20 cellular contexts compared by ENCODE assay signal in genomic region chr2:120983344-120983743, GRCh38.
DNase-seq lines count a peak whose midpoint lies in the region; ATAC-seq, FAIRE-seq and TF ChIP-seq lines count a peak whose summit lies in the region.
"Had no signal": no experiment of that assay in that cellular context is flagged by ENCODE, and none has a peak within 500 bp of the region (broad histone marks: within the 10 kb centered on the region; RNA-seq: fewer than 3 reads in every experiment).

No MANE protein-coding gene starts in this region.

- intact Hi-C loops in mammary epithelial cell (cut with micrococcal nuclease), result no loop called here
- intact Hi-C loops in breast epithelium (cut with DNase I; ENCODE audit: low total_unique reads), result no loop called here
- intact Hi-C loops in spleen (cut with DNase I; ENCODE audit: low total_unique reads), result no loop called here

- H4K8ac ChIP-seq in mesenchymal stem cell (ENCODE audit: low read length), result no peak overlapping the region

- no peak overlapping the region for H3K14ac ChIP-seq in mesenchymal stem cell (ENCODE audit: low read length in 2 of 2)

- no peak overlapping the region for H3K4ac ChIP-seq in mesenchymal stem cell (ENCODE audit: low read depth in 1 of 2, low read length in 2 of 2)

- TF ChIP-seq CTCF in mammary epithelial cell (conservative IDR thresholded peaks at IDR 0.05 in 1 of 2, IDR thresholded peaks at IDR 0.05 in 1 of 2; ENCODE audit: extremely low read depth in 1 of 2, insufficient read depth in 1 of 2, low read depth in 1 of 2, low read length in 2 of 2) (no peak), breast epithelium (IDR thresholded peaks at IDR 0.05) (no peak), spleen (IDR thresholded peaks at IDR 0.05 in 8 of 11, conservative IDR thresholded peaks at IDR 0.05 in 3 of 11) (no peak)

- no peak overlapping the region for H2BK12ac ChIP-seq in mesenchymal stem cell (ENCODE audit: low read length in 2 of 2)

- H3K27me3 ChIP-seq in mammary epithelial cell (ENCODE audit: insufficient read depth, low read length), result peaks cover 3% of the 10 kb centered on the region
- no peaks in the 10 kb centered on the region for H3K27me3 ChIP-seq in breast epithelium
- H3K27me3 ChIP-seq in mesenchymal stem cell (ENCODE audit: control insufficient read depth in 1 of 2, insufficient read depth in 1 of 2, low read length in 2 of 2), result no peaks in the 10 kb centered on the region
- H3K27me3 ChIP-seq in spleen (replicated peaks in 1 of 7), result no peaks in the 10 kb centered on the region
- H3K27me3 ChIP-seq: brain microvascular endothelial cell, tibial nerve had no signal

- no peaks in the 10 kb centered on the region for H4K20me1 ChIP-seq in mammary epithelial cell (ENCODE audit: insufficient read depth, low read length)

- in situ Hi-C loops in mammary epithelial cell (cut with MboI; ENCODE audit: low sequenced_read_pairs in 2 of 2), result no loop called here

- H3K23ac ChIP-seq in mesenchymal stem cell (ENCODE audit: low read length in 2 of 2), result no peak overlapping the region

- dilution Hi-C loops in mammary epithelial cell (cut with HindIII; ENCODE audit: low sequenced_read_pairs), result no loop called here

- H3K9ac ChIP-seq in mammary epithelial cell (ENCODE audit: insufficient read depth, low read length), result no peak overlapping the region
- H3K9ac ChIP-seq in mesenchymal stem cell (ENCODE audit: low read length), result no peak overlapping the region

- no peaks in the 10 kb centered on the region for H3K79me2 ChIP-seq in mammary epithelial cell (ENCODE audit: insufficient read depth, low read length)

- H2BK120ac ChIP-seq in mesenchymal stem cell (ENCODE audit: low read depth, low read length), result no peak overlapping the region

- H2AFZ ChIP-seq in mammary epithelial cell (ENCODE audit: low read depth, low read length), result no peak overlapping the region
- H2AFZ ChIP-seq in mesenchymal stem cell (ENCODE audit: low read depth, low read length), result no peak overlapping the region

- no peaks in the 10 kb centered on the region for H3K4me1 ChIP-seq in mammary epithelial cell (ENCODE audit: insufficient read depth, low read length)
- H3K4me1 ChIP-seq in breast epithelium, result no peaks in the 10 kb centered on the region
- peaks cover 27% of the 10 kb centered on the region for H3K4me1 ChIP-seq in mesenchymal stem cell (ENCODE audit: control insufficient read depth, insufficient read depth, low read depth, low read length)
- H3K4me1 ChIP-seq in spleen, result no peaks in the 10 kb centered on the region
- H3K4me1 ChIP-seq: tibial nerve had no signal

- H3K4me2 ChIP-seq in mammary epithelial cell (ENCODE audit: insufficient read depth, low read depth, low read length) (no peak overlapping the region), mesenchymal stem cell (ENCODE audit: low read length, poor library complexity, severe bottlenecking) (no peak overlapping the region)

- no peak for FAIRE-seq in frontal cortex (lab: Jason Lieb, UNC)
- FAIRE-seq: endometrium had no signal

- H2AK5ac ChIP-seq in mesenchymal stem cell (ENCODE audit: low read length, severe bottlenecking), result no peak overlapping the region

- H3K18ac ChIP-seq in mesenchymal stem cell (ENCODE audit: low read depth in 1 of 2, low read length in 2 of 2), result no peak overlapping the region

- ATAC-seq in HG02840 (IDR thresholded peaks at IDR 0.05; ENCODE audit: low FRiP score, unreplicated experiment), result no peak
- no peak for ATAC-seq in GM21529 (IDR thresholded peaks at IDR 0.05; ENCODE audit: unreplicated experiment)
- ATAC-seq: natural killer cell; stimulated activated naive CD8-positive, alpha-beta T cell treated with anti-CD3 and anti-CD28 coated beads, Interleukin-15, amount 100 ng/mL, for 72 hours had no signal

- TF ChIP-seq POLR2A in breast epithelium (IDR thresholded peaks at IDR 0.05), result no peak
- TF ChIP-seq POLR2A in spleen (IDR thresholded peaks at IDR 0.05), result no peak

- no peak overlapping the region for H3K4me3 ChIP-seq in mammary epithelial cell (replicated peaks in 1 of 3; ENCODE audit: insufficient read depth in 1 of 3, low read depth in 2 of 3, low read length in 3 of 3)
- no peak overlapping the region for H3K4me3 ChIP-seq in breast epithelium
- no peak overlapping the region for H3K4me3 ChIP-seq in mesenchymal stem cell (ENCODE audit: insufficient read depth in 1 of 2, low read depth in 1 of 2, low read length in 2 of 2)
- no peak overlapping the region for H3K4me3 ChIP-seq in spleen
- H3K4me3 ChIP-seq: coronary artery, tibial nerve had no signal

- BruUV-seq in mammary epithelial cell (replicated peaks; lab: Mats Ljungman, UMichigan), result no TSS peak

- 3% methylated on average over 6 of the region's 6 CpGs for WGBS in mammary epithelial cell (ENCODE audit: low coverage, missing lambda C conversion rate)
- 78% methylated on average over 6 of the region's 6 CpGs for WGBS in mesenchymal stem cell
- WGBS in spleen, 5 donors, result 78 to 86% (median 83%) methylated on average over 5 to 6 of the region's 6 CpGs

- no peak overlapping the region for H2BK5ac ChIP-seq in mesenchymal stem cell (ENCODE audit: low read depth, low read length, poor library complexity, severe bottlenecking)

- no peaks in the 10 kb centered on the region for H3K79me1 ChIP-seq in mesenchymal stem cell (replicated peaks; ENCODE audit: low read length, poor library complexity, severe bottlenecking)

- no peak overlapping the region for H4K91ac ChIP-seq in mesenchymal stem cell (ENCODE audit: low read length)

- H3K27ac ChIP-seq in mammary epithelial cell (ENCODE audit: insufficient read depth, low read depth, low read length) (no peak overlapping the region), breast epithelium (peak overlapping the region in 1 of 2 donors; percentile 7), mesenchymal stem cell (ENCODE audit: low read length, poor library complexity, severe bottlenecking) (peak overlapping the region; percentile 43), spleen (no peak overlapping the region)
- H3K27ac ChIP-seq: brain microvascular endothelial cell, coronary artery, tibial nerve had no signal

- no peak overlapping the region for H2BK15ac ChIP-seq in mesenchymal stem cell (ENCODE audit: low read depth, poor library complexity, severe bottlenecking)

- DNase-seq in mammary epithelial cell (peak; percentile 6), breast epithelium (ENCODE audit: low spot score in 2 of 2) (no peak), SHP77 (lab: John Stamatoyannopoulos, UW) (peak; percentile 25 to 30), mesenchymal stem cell (peak; percentile 8), spleen (peak; percentile 47), frontal cortex (ENCODE audit: low spot score in 2 of 2) (no peak)
- DNase-seq: activated CD4-positive, alpha-beta T cell treated with anti-CD3 and anti-CD28 coated beads, Interleukin-2, amount 50 U/mL, for 48 hours; activated effector memory CD4-positive, alpha-beta T cell treated with Interleukin-2 at 50 U/mL for 16 hours; brain microvascular endothelial cell; CD4-positive, alpha-beta memory T cell; Kasumi-1; natural killer cell; NCI-H1092; stimulated activated CD4-positive, alpha-beta T cell treated with anti-CD3 and anti-CD28 coated beads, Interleukin-4, amount 100 ng/mL, for 24 hours; stimulated activated naive CD8-positive, alpha-beta T cell treated with anti-CD3 and anti-CD28 coated beads, Interleukin-15, amount 100 ng/mL, for 72 hours had no signal

- H3K9me3 ChIP-seq in mammary epithelial cell (replicated peaks; ENCODE audit: insufficient read depth, low read length) (no peaks in the 10 kb centered on the region), breast epithelium (no peaks in the 10 kb centered on the region), mesenchymal stem cell (ENCODE audit: control insufficient read depth, low read length) (no peaks in the 10 kb centered on the region), spleen (peaks cover 0 to 3% (median 0%) of the 10 kb centered on the region in 8 donors)
- H3K9me3 ChIP-seq: tibial nerve had no signal

- CTCF ChIA-PET in mammary epithelial cell (lab: Charles Lee; ENCODE audit: low non-redundant PET), result no interaction called here

- H3K36me3 ChIP-seq in mammary epithelial cell (ENCODE audit: insufficient read depth, low read length), result no peaks in the 10 kb centered on the region
- H3K36me3 ChIP-seq in breast epithelium, result no peaks in the 10 kb centered on the region
- H3K36me3 ChIP-seq in mesenchymal stem cell (ENCODE audit: control insufficient read depth in 1 of 2, insufficient read depth in 2 of 2, low read depth in 1 of 2, low read length in 2 of 2), result peaks cover 47 to 50% of the 10 kb centered on the region in 2 experiments
- peaks cover 0 to 9% (median 0%) of the 10 kb centered on the region in 6 donors for H3K36me3 ChIP-seq in spleen

Comparison
In these comparisons a context has a peak if more than half of its experiments do, and no peak if none do; other contexts are left out.
1. DNase-seq: peak in mammary epithelial cell (single experiment), SHP77 (2 of 2), mesenchymal stem cell (single experiment) and spleen (single experiment); none in breast epithelium (0 of 2) and frontal cortex (0 of 2).